31 cellular contexts compared by ENCODE assay signal in genomic region chr2:136028001-136028400, GRCh38.
"Had no signal": no experiment of that assay in that cellular context is flagged by ENCODE, and none has a peak within 500 bp of the region (broad histone marks: within the 10 kb centered on the region; RNA-seq: fewer than 3 reads in every experiment).

No MANE protein-coding gene starts in this region.

- H3K79me2 ChIP-seq: parathyroid adenoma had no signal

- DNase-seq: naive thymus-derived CD4-positive, alpha-beta T cell; nephron progenitor cell; occipital lobe; posterior cingulate gyrus; retina; spleen; stimulated activated CD4-positive, alpha-beta T cell treated with anti-CD3 and anti-CD28 coated beads, Interleukin-12 subunit alpha, Interleukin-12 subunit beta, amount 100 ng/mL, for 4 hours; stimulated activated CD4-positive, alpha-beta T cell treated with anti-CD3 and anti-CD28 coated beads, Interleukin-1b, Interleukin-23, amount 100 ng/mL, for 48 hours; stimulated activated CD4-positive, alpha-beta T cell treated with anti-CD3 and anti-CD28 coated beads, Interleukin-4, amount 100 ng/mL, for 1 hour; stimulated activated CD4-positive, alpha-beta T cell treated with anti-CD3 and anti-CD28 coated beads, Interleukin-4, amount 100 ng/mL, for 4 hours; stimulated activated CD8-positive, alpha-beta memory T cell treated with anti-CD3 and anti-CD28 coated beads, Interleukin-4, amount 100 ng/mL, for 48 hours; stimulated activated naive B cell treated with anti-CD40 and anti-IgM and Interleukin-4, amounts not matched to agents 10 μg/mL and 1 μg/mL and 100 μg/mL, for 72 hours; stimulated activated naive CD4-positive, alpha-beta T cell treated with Interleukin-2 at 50 U/mL for 16 hours; stomach; thyroid gland; trophoblast cell; upper lobe of left lung had no signal

- H3K36me3 Mint-ChIP-seq: natural killer cell treated with Interleukin-12 subunit alpha and Interleukin-12 subunit beta and Interleukin-15 and Interleukin-18, amount 100 ng/mL, for 72 hours had no signal

- H3K9me3 ChIP-seq: ovary, prostate gland, right atrium auricular region, spleen, stomach, thoracic aorta, thyroid gland, tibial nerve, upper lobe of left lung, vagina had no signal

- FAIRE-seq: urothelium cell line had no signal

- H3K9ac ChIP-seq: parathyroid adenoma had no signal

- H3K4me1 ChIP-seq: parathyroid adenoma, prostate gland, thyroid gland had no signal

- H3K4me3 Mint-ChIP-seq: naive thymus-derived CD4-positive, alpha-beta T cell; natural killer cell treated with Interleukin-12 subunit alpha and Interleukin-12 subunit beta and Interleukin-15 and Interleukin-18, amount 100 ng/mL, for 72 hours; nephron progenitor cell; stimulated activated naive B cell treated with anti-CD40 and anti-IgM and Interleukin-4, amounts not matched to agents 10 μg/mL and 1 μg/mL and 100 μg/mL, for 72 hours; stimulated activated naive CD8-positive, alpha-beta T cell treated with anti-CD3 and anti-CD28 coated beads, Interleukin-15, Interleukin-2, amounts not matched to agents 100 ng/mL and 50 ng/mL, for 24 hours had no signal

- H3K27ac ChIP-seq: ovary, parathyroid adenoma, prostate gland, right atrium auricular region, skin epidermis, spleen, stomach, thoracic aorta, thyroid gland, tibial nerve, upper lobe of left lung, vagina had no signal

- H3K27me3 Mint-ChIP-seq: naive thymus-derived CD4-positive, alpha-beta T cell; stimulated activated naive CD8-positive, alpha-beta T cell treated with anti-CD3 and anti-CD28 coated beads, Interleukin-15, Interleukin-2, amounts not matched to agents 100 ng/mL and 50 ng/mL, for 24 hours had no signal

- H3K4me2 ChIP-seq: smooth muscle cell had no signal

- H3K9me3 Mint-ChIP-seq: natural killer cell treated with Interleukin-12 subunit alpha and Interleukin-12 subunit beta and Interleukin-15 and Interleukin-18, amount 100 ng/mL, for 72 hours; nephron progenitor cell; neural crest cell; stimulated activated naive CD8-positive, alpha-beta T cell treated with anti-CD3 and anti-CD28 coated beads, Interleukin-15, Interleukin-2, amounts not matched to agents 100 ng/mL and 50 ng/mL, for 24 hours had no signal

- H2AFZ ChIP-seq: parathyroid adenoma had no signal

- H3K27ac Mint-ChIP-seq: naive thymus-derived CD4-positive, alpha-beta T cell; natural killer cell treated with Interleukin-12 subunit alpha and Interleukin-12 subunit beta and Interleukin-15 and Interleukin-18, amount 100 ng/mL, for 72 hours; stimulated activated naive B cell treated with anti-CD40 and anti-IgM and Interleukin-4, amounts not matched to agents 10 μg/mL and 1 μg/mL and 100 μg/mL, for 72 hours; stimulated activated naive CD8-positive, alpha-beta T cell treated with anti-CD3 and anti-CD28 coated beads, Interleukin-15, Interleukin-2, amounts not matched to agents 100 ng/mL and 50 ng/mL, for 24 hours had no signal

- H3K36me3 ChIP-seq: ovary, prostate gland, right atrium auricular region, spleen, stomach, thoracic aorta, thyroid gland, tibial nerve, upper lobe of left lung, vagina had no signal

- ATAC-seq: naive thymus-derived CD4-positive, alpha-beta T cell; natural killer cell treated with Interleukin-12 subunit alpha and Interleukin-12 subunit beta and Interleukin-15 and Interleukin-18, amount 100 ng/mL, for 72 hours; sciatic nerve; stimulated activated naive B cell treated with anti-CD40 and anti-IgM and Interleukin-4, amounts not matched to agents 10 μg/mL and 1 μg/mL and 100 μg/mL, for 72 hours had no signal

- H3K4me3 ChIP-seq: ovary, prostate gland, right atrium auricular region, skin epidermis, smooth muscle cell, spleen, stomach, thoracic aorta, thyroid gland, tibial nerve, upper lobe of left lung, vagina had no signal

- H3K27me3 ChIP-seq: ovary, right atrium auricular region, spleen, stomach, thyroid gland, tibial nerve, upper lobe of left lung, vagina had no signal
